Comparison of ENCODE assay signal across 8 cellular contexts in genomic region chr2:9206991-9207640, GRCh38. TPM values are rescaled to one million over a fixed set of nuclear protein-coding genes. Genes with fewer than 3 reads are reported as not detected.
A peak's percentile ranks its signal among the peaks of the same experiment; 100 is the strongest.
DNase-seq lines count a peak whose midpoint lies in the region; FAIRE-seq and TF ChIP-seq lines count a peak whose summit lies in the region.

No MANE protein-coding gene starts in this region.

- no peak overlapping the region for H3K27ac Mint-ChIP-seq in activated naive CD4-positive, alpha-beta T cell treated with anti-CD3 and anti-CD28 coated beads for 36 hours
- no peak overlapping the region for H3K27ac Mint-ChIP-seq in astrocyte (ENCODE audit: unreplicated experiment)

- H4K20me1 ChIP-seq in astrocyte (ENCODE audit: insufficient read depth, low read length), result peaks cover 37% of the 10 kb centered on the region

- H3K4me3 Mint-ChIP-seq in activated naive CD4-positive, alpha-beta T cell treated with anti-CD3 and anti-CD28 coated beads for 36 hours, result peak overlapping the region; percentile 45
- peak overlapping the region; percentile 82 for H3K4me3 Mint-ChIP-seq in astrocyte (ENCODE audit: unreplicated experiment)

- H3K4me2 ChIP-seq in astrocyte (ENCODE audit: low read length), result peak overlapping the region; percentile 100

- peak overlapping the region; percentile 75 for H3K27ac ChIP-seq in astrocyte (ENCODE audit: low read depth, low read length)
- H3K27ac ChIP-seq in skin epidermis, result peak overlapping the region in 20 of 21 experiments; percentile 0 to 87 (median 72)

- H3K4me1 ChIP-seq in astrocyte (ENCODE audit: insufficient read depth, low read length) (peaks cover 22% of the 10 kb centered on the region), iPS-15b (ENCODE audit: control insufficient read depth, insufficient read depth, low read length) (no peaks in the 10 kb centered on the region)

- no peaks in the 10 kb centered on the region for H3K36me3 Mint-ChIP-seq in activated naive CD4-positive, alpha-beta T cell treated with anti-CD3 and anti-CD28 coated beads for 36 hours (ENCODE audit: low read depth)
- peaks cover 3% of the 10 kb centered on the region for H3K36me3 Mint-ChIP-seq in astrocyte (ENCODE audit: low read depth, unreplicated experiment)

- H3K27me3 Mint-ChIP-seq in activated naive CD4-positive, alpha-beta T cell treated with anti-CD3 and anti-CD28 coated beads for 36 hours (ENCODE audit: low read depth), result peaks cover 52% of the 10 kb centered on the region
- H3K27me3 Mint-ChIP-seq in astrocyte (ENCODE audit: low read depth, unreplicated experiment), result no peaks in the 10 kb centered on the region

- DNase-seq in activated naive CD4-positive, alpha-beta T cell treated with anti-CD3 and anti-CD28 coated beads for 36 hours, result no peak
- no peak for DNase-seq in activated naive CD4-positive, alpha-beta T cell treated with anti-CD3 and anti-CD28 coated beads, Interleukin-2, amount 50 U/mL, for 16 hours
- DNase-seq in HT-29 (ENCODE audit: low spot score), result peak; percentile 46
- DNase-seq in astrocyte (ENCODE audit: low read depth), result no peak
- DNase-seq in activated effector memory CD4-positive, alpha-beta T cell treated with Interleukin-2 at 50 U/mL for 16 hours, result no peak
- no peak for DNase-seq in NK-92 treated with Interleukin-12 subunit alpha and Interleukin-12 subunit beta, amount 100 ng/mL, for 24 hours (lab: John Stamatoyannopoulos, UW)

- peaks cover 52% of the 10 kb centered on the region for H3K79me2 ChIP-seq in astrocyte (ENCODE audit: insufficient read depth, low read length)

- intact Hi-C loops in activated naive CD4-positive, alpha-beta T cell treated with anti-CD3 and anti-CD28 coated beads for 36 hours (cut with micrococcal nuclease), result loop anchor here (1.0 to 10.0 kb wide), 2 partner anchors 216 to 348 kb away; partner anchors contain the start of genes ADAM17, CPSF3 and ITGB1BP1

- peaks cover 5% of the 10 kb centered on the region for H3K4me1 Mint-ChIP-seq in activated naive CD4-positive, alpha-beta T cell treated with anti-CD3 and anti-CD28 coated beads for 36 hours (ENCODE audit: low read depth)
- H3K4me1 Mint-ChIP-seq in astrocyte (ENCODE audit: low read depth, unreplicated experiment), result peaks cover 28% of the 10 kb centered on the region

- peak overlapping the region; percentile 93 for H3K9ac ChIP-seq in astrocyte (ENCODE audit: low read length)
- no peak overlapping the region for H3K9ac ChIP-seq in iPS-15b (ENCODE audit: low read depth, low read length)

- FAIRE-seq in astrocyte (lab: Jason Lieb, UNC), result no peak

- H3K9me3 ChIP-seq in astrocyte (ENCODE audit: insufficient read depth, low read depth, low read length), result no peaks in the 10 kb centered on the region
- no peaks in the 10 kb centered on the region for H3K9me3 ChIP-seq in iPS-15b (ENCODE audit: control insufficient read depth, insufficient read depth, low read length)

- H3K36me3 ChIP-seq in astrocyte (ENCODE audit: insufficient read depth, low read length) (peaks cover 3% of the 10 kb centered on the region), iPS-15b (ENCODE audit: control insufficient read depth, insufficient read depth, low read length) (no peaks in the 10 kb centered on the region)

- H3K4me3 ChIP-seq in astrocyte (ENCODE audit: insufficient read depth, low read depth, low read length) (peak overlapping the region; percentile 82), iPS-15b (ENCODE audit: low read depth, low read length) (peak overlapping the region; percentile 58), skin epidermis (peak overlapping the region; percentile 50 to 76 (median 63))

- H3K27me3 ChIP-seq in astrocyte (ENCODE audit: insufficient read depth, low read length), result no peaks in the 10 kb centered on the region
- peaks cover 41% of the 10 kb centered on the region for H3K27me3 ChIP-seq in iPS-15b (ENCODE audit: control insufficient read depth, insufficient read depth, low read length)

- no peaks in the 10 kb centered on the region for H3K9me3 Mint-ChIP-seq in activated naive CD4-positive, alpha-beta T cell treated with anti-CD3 and anti-CD28 coated beads for 36 hours
- no peaks in the 10 kb centered on the region for H3K9me3 Mint-ChIP-seq in astrocyte (ENCODE audit: unreplicated experiment)

- TF ChIP-seq CTCF in astrocyte (IDR thresholded peaks at IDR 0.05; ENCODE audit: insufficient read depth, low read depth, low read length), result no peak

- CTCF ChIA-PET in activated naive CD4-positive, alpha-beta T cell treated with anti-CD3 and anti-CD28 coated beads for 36 hours (lab: Charles Lee), result interaction anchor here (0.5 to 1.1 kb wide), 2 partner anchors 24 to 65 kb away, joined by 4 to 5 read pairs; no protein-coding TSS in a partner anchor

- H2AFZ ChIP-seq in astrocyte (ENCODE audit: low read depth, low read length), result peak overlapping the region; percentile 64

RNA-seq across cellular contexts. Expression of gene ASAP2, which starts 0.5 kb away (rescaled TPM):
- total RNA-seq in activated naive CD4-positive, alpha-beta T cell treated with anti-CD3 and anti-CD28 coated beads for 36 hours, result under 1 TPM; 0.14 to 0.15 TPM
- 27.0 and 34.8 TPM in 2 replicates for total RNA-seq in HT-29 (2014; rRNA removed; shearing (Covaris generic))
- 47.2 and 62.6 TPM in 2 replicates for total RNA-seq in astrocyte

Comparison
In these comparisons a context has a peak if more than half of its experiments do, and no peak if none do; other contexts are left out.
1. RNA of gene ASAP2, which starts 0.5 kb away (total RNA-seq): 47.2 to 62.6 TPM in astrocyte and 27.0 to 34.8 TPM in HT-29; 0.14 to 0.15 TPM in activated naive CD4-positive, alpha-beta T cell treated with anti-CD3 and anti-CD28 coated beads for 36 hours; every median in the first group is over 10 times any median in the second.
2. Peak in every context shown above with its lines, with median percentiles within 50 percentile points of each other: H3K4me3 ChIP-seq.